Comparison of ENCODE assay signal across 18 cellular contexts in genomic region chr15:60898896-60899295, GRCh38.
DNase-seq lines count a peak whose midpoint lies in the region; ATAC-seq, FAIRE-seq and TF ChIP-seq lines count a peak whose summit lies in the region.
"Had no signal": no experiment of that assay in that cellular context is flagged by ENCODE, and none has a peak within 500 bp of the region (broad histone marks: within the 10 kb centered on the region; RNA-seq: fewer than 3 reads in every experiment).

No MANE protein-coding gene starts in this region.

- no peaks in the 10 kb centered on the region for H3K9me3 ChIP-seq in GM12878 (replicated peaks; ENCODE audit: control insufficient read depth, insufficient read depth, low read length)
- H3K9me3 ChIP-seq: prostate gland had no signal

- H3K4me1 ChIP-seq in GM12878 (ENCODE audit: control insufficient read depth, insufficient read depth, low read length), result peaks cover 45% of the 10 kb centered on the region
- H3K4me1 ChIP-seq: prostate gland had no signal

- H3K36me3 ChIP-seq in GM12878 (ENCODE audit: control insufficient read depth in 2 of 2, insufficient read depth in 2 of 2, low read length in 1 of 2), result no peaks in the 10 kb centered on the region
- H3K36me3 ChIP-seq: prostate gland had no signal

- CTCF ChIA-PET in GM12878 (lab: Yijun Ruan, JAX), result interaction anchor here (0.9 to 2.9 kb wide), 11 partner anchors 8 to 313 kb away, joined by 3 to 24 read pairs (median 3); no protein-coding TSS in a partner anchor

- WGBS in GM12878 (ENCODE audit: insufficient coverage, insufficient replicate concordance, low lambda C conversion rate, missing lambda C conversion rate), result 62% methylated on average over 2 of the region's 2 CpGs

- H3K27ac ChIP-seq in GM12878 (ENCODE audit: control insufficient read depth, insufficient read depth), result no peak overlapping the region
- H3K27ac ChIP-seq: coronary artery, prostate gland, VCaP had no signal

- SMC1A ChIA-PET in GM12878 (lab: Charles Lee; ENCODE audit: uncharacterized antibody, unreplicated experiment), result interaction anchor here (0.7 to 3.5 kb wide), 22 partner anchors 10 to 541 kb away, joined by 3 to 29 read pairs (median 4); no protein-coding TSS in a partner anchor

- RAD21 ChIA-PET in GM12878 (lab: Charles Lee; ENCODE audit: unreplicated experiment), result interaction anchor here (0.8 to 3.6 kb wide), 13 partner anchors 18 to 390 kb away, joined by 3 to 23 read pairs (median 4); no protein-coding TSS in a partner anchor

- peak; percentile 6 for FAIRE-seq in D721Med (lab: Jason Lieb, UNC)
- no peak for FAIRE-seq in GM12878 (lab: Jason Lieb, UNC)
- FAIRE-seq: endothelial cell of umbilical vein had no signal

- ATAC-seq in HG03342 (IDR thresholded peaks at IDR 0.05; ENCODE audit: unreplicated experiment) (peak; percentile 17), GM12878 (peak; percentile 17), HG03097 (IDR thresholded peaks at IDR 0.05; ENCODE audit: low FRiP score, unreplicated experiment) (no peak), GM19395 (IDR thresholded peaks at IDR 0.05; ENCODE audit: unreplicated experiment) (no peak)

- no peaks in the 10 kb centered on the region for H4K20me1 ChIP-seq in GM12878 (ENCODE audit: control insufficient read depth, insufficient read depth)

- no peaks in the 10 kb centered on the region for H3K79me2 ChIP-seq in GM12878 (ENCODE audit: control insufficient read depth, insufficient read depth, low read length)

- H2AFZ ChIP-seq in GM12878 (ENCODE audit: control insufficient read depth, low read depth, low read length), result peak overlapping the region; percentile 30

- in situ Hi-C loops in GM12878 (cut with MboI), result no loop called here

- TSS peak; percentile 81 for BruUV-seq in GM12878 (replicated peaks; lab: Mats Ljungman, UMichigan)

- H3K4me3 ChIP-seq in GM12878, result no peak overlapping the region
- H3K4me3 ChIP-seq: coronary artery, prostate gland had no signal

- no peak for TF ChIP-seq RAD21 in GM12878 (IDR thresholded peaks at IDR 0.05; ENCODE audit: insufficient read depth, low read depth, low read length)

- no peak for TF ChIP-seq CTCF in D721Med (IDR thresholded peaks at IDR 0.05; ENCODE audit: insufficient read depth, missing control alignments)
- peak; percentile 47 for TF ChIP-seq CTCF in GM12873 (IDR thresholded peaks at IDR 0.05; ENCODE audit: insufficient read depth, low read depth, low read length, missing control alignments)
- no peak for TF ChIP-seq CTCF in GM12878 (IDR thresholded peaks at IDR 0.05 in 2 of 3, conservative IDR thresholded peaks at IDR 0.05 in 1 of 3; ENCODE audit: control insufficient read depth in 2 of 3, extremely low read depth in 1 of 3, insufficient read depth in 1 of 3, low read depth in 3 of 3, low read length in 3 of 3)

- no peak for DNase-seq in D721Med (ENCODE audit: insufficient read length, low spot score)
- peak; percentile 23 for DNase-seq in GM12878 (ENCODE audit: low read depth, low spot score)
- no peak for DNase-seq in activated CD8-positive, alpha-beta memory T cell treated with anti-CD3 and anti-CD28 coated beads, Interleukin-2, amount 50 U/mL, for 48 hours
- DNase-seq: AML-193; HCEC 1CT; hippocampal formation; kidney glomerular epithelial cell; NCI-H1092 treated with DMSO at 0.1 percent for 48 hours; SHP77; stimulated activated CD8-positive, alpha-beta memory T cell treated with anti-CD3 and anti-CD28 coated beads, Interleukin-4, amount 100 ng/mL, for 48 hours had no signal

- TF ChIP-seq POLR2A in GM12878 (IDR thresholded peaks at IDR 0.05; ENCODE audit: low read depth, low read length), result no peak

- POLR2A ChIA-PET in GM12878 (lab: Charles Lee), result interaction anchor here (0.9 to 1.4 kb wide), 3 partner anchors 19 to 41 kb away, joined by 3 to 4 read pairs (median 3); no protein-coding TSS in a partner anchor

- peak overlapping the region; percentile 17; the same call in 1 of the 2 replicates for H3K4me2 ChIP-seq in GM12878 (ENCODE audit: control insufficient read depth, insufficient read depth)

- no peak for TF ChIP-seq EP300 in GM12878 (IDR thresholded peaks at IDR 0.05; ENCODE audit: borderline replicate concordance in 1 of 2, control insufficient read depth in 1 of 2, low read depth in 2 of 2, low read length in 2 of 2)

- intact Hi-C loops in GM12878 (cut with micrococcal nuclease; ENCODE audit: unreplicated experiment), result loop anchor here (2.0 to 5.0 kb wide), 3 partner anchors 42 to 250 kb away; no protein-coding TSS in a partner anchor

- H3K27me3 ChIP-seq in GM12878 (replicated peaks in 1 of 2; ENCODE audit: control insufficient read depth in 2 of 2, insufficient read depth in 2 of 2, low read length in 1 of 2), result no peaks in the 10 kb centered on the region

- no peak overlapping the region for H3K9ac ChIP-seq in GM12878 (ENCODE audit: control insufficient read depth, insufficient read depth, low read length)

TF ChIP-seq in GM12878, 131 proteins besides CTCF, POLR2A, EP300 and RAD21:
- TF ChIP-seq YY1 (IDR thresholded peaks at IDR 0.05; ENCODE audit: low read depth, low read length), result 0 out of 2 replicates have a peak, but pooled peaks have one; percentile 7
- no peak for TF ChIP-seq NR2C1 (IDR thresholded peaks at IDR 0.05)
TF ChIP-seq in GM12878: peak in this region for 1.

Comparison
In these comparisons a context has a peak if more than half of its experiments do, and no peak if none do; other contexts are left out.
1. ATAC-seq: peak in HG03342 (single experiment) and GM12878 (single experiment); none in HG03097 (single experiment) and GM19395 (single experiment).